In the genomic region with DNA sequence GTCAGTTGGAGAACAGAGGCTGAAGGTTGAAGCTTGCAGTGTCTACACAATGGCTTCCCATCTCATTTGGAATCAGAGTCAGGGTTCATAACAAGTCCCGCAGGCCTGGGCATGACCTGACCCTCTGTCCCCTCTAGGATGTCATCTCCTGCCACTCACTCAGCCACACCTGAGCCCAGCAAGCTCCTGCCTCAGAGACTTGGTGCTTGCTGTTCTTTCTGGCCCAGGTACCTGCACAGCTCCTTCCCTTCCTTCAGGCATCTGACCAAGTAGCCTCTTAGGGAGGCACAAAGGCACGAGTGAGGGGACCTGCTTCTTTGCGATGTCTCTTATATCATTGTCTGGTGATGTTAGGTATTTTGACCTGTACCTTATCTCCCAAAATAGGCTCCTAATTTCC, we compare ENCODE assay signal across 26 cellular contexts. TPM values are rescaled to one million over a fixed set of nuclear protein-coding genes. Genes with fewer than 3 reads are reported as not detected.
DNase-seq lines count a peak whose midpoint lies in the region; ATAC-seq, FAIRE-seq and TF ChIP-seq lines count a peak whose summit lies in the region.
"Had no signal": no experiment of that assay in that cellular context is flagged by ENCODE, and none has a peak within 500 bp of the region (broad histone marks: within the 10 kb centered on the region; RNA-seq: fewer than 3 reads in every experiment).

No MANE protein-coding gene starts in this region.

- H3K4me3 ChIP-seq in vagina, result no peak overlapping the region
- H3K4me3 ChIP-seq: GM12878, GM23338, MG63 had no signal

- H3K27ac Mint-ChIP-seq in activated CD8-positive, alpha-beta memory T cell treated with anti-CD3 and anti-CD28 coated beads, Interleukin-2, amount 10 ng/mL, durations not matched to agents 7 days and 5 days, result no peak overlapping the region
- H3K27ac Mint-ChIP-seq in T-helper 17 cell, result peak overlapping the region; percentile 74
- H3K27ac Mint-ChIP-seq: B cell, GM23338 had no signal

- TF ChIP-seq POLR2A in vagina (IDR thresholded peaks at IDR 0.05), result no peak

- no peak for ATAC-seq in activated CD8-positive, alpha-beta memory T cell treated with anti-CD3 and anti-CD28 coated beads, Interleukin-2, amount 10 ng/mL, durations not matched to agents 7 days and 5 days
- ATAC-seq in T-helper 17 cell (no peak), left lobe of liver (no peak)
- ATAC-seq: GM12878, GM23338 had no signal

- CTCF ChIA-PET in activated CD8-positive, alpha-beta memory T cell treated with anti-CD3 and anti-CD28 coated beads, Interleukin-2, amount 10 ng/mL, durations not matched to agents 7 days and 5 days (lab: Charles Lee), result interaction anchor here (0.6 kb wide), 1 partner anchor 39 kb away, joined by 3 read pairs; no protein-coding TSS in a partner anchor

- H3K4me1 ChIP-seq in vagina, result no peaks in the 10 kb centered on the region

- no peak for FAIRE-seq in HTR-8/SVneo (lab: Jason Lieb, UNC)
- FAIRE-seq: G401.6, GM12878, RCC 7860 had no signal

- intact Hi-C loops in vagina (cut with DNase I), result no loop called here

- H3K9me3 ChIP-seq in T-helper 17 cell (ENCODE audit: control insufficient read depth, low read length, poor library complexity, severe bottlenecking) (no peaks in the 10 kb centered on the region), vagina (no peaks in the 10 kb centered on the region)
- H3K9me3 ChIP-seq: MG63 had no signal

- H3K27ac ChIP-seq in vagina, result no peak overlapping the region
- H3K27ac ChIP-seq: 22Rv1, C4-2B had no signal

- peaks cover 29% of the 10 kb centered on the region for H3K36me3 Mint-ChIP-seq in activated CD8-positive, alpha-beta memory T cell treated with anti-CD3 and anti-CD28 coated beads, Interleukin-2, amount 10 ng/mL, durations not matched to agents 7 days and 5 days
- H3K36me3 Mint-ChIP-seq in T-helper 17 cell (ENCODE audit: low read depth), result peaks cover 16% of the 10 kb centered on the region

- TF ChIP-seq CTCF in vagina (IDR thresholded peaks at IDR 0.05), result no peak
- no peak for TF ChIP-seq CTCF in GM10266 (IDR thresholded peaks at IDR 0.05; ENCODE audit: control insufficient read depth, insufficient read depth, low read depth, missing control alignments)

- no peaks in the 10 kb centered on the region for H3K9me3 Mint-ChIP-seq in activated CD8-positive, alpha-beta memory T cell treated with anti-CD3 and anti-CD28 coated beads, Interleukin-2, amount 10 ng/mL, durations not matched to agents 7 days and 5 days (ENCODE audit: low read depth)
- H3K9me3 Mint-ChIP-seq: GM23338 had no signal

- peaks cover 0 to 21% of the 10 kb centered on the region in 2 donors for H3K36me3 ChIP-seq in vagina
- H3K36me3 ChIP-seq: MG63 had no signal

- no peaks in the 10 kb centered on the region for H3K27me3 ChIP-seq in vagina
- H3K27me3 ChIP-seq: MG63 had no signal

- no peaks in the 10 kb centered on the region for H3K27me3 Mint-ChIP-seq in activated CD8-positive, alpha-beta memory T cell treated with anti-CD3 and anti-CD28 coated beads, Interleukin-2, amount 10 ng/mL, durations not matched to agents 7 days and 5 days
- no peaks in the 10 kb centered on the region for H3K27me3 Mint-ChIP-seq in T-helper 17 cell
- H3K27me3 Mint-ChIP-seq: B cell had no signal

- peaks cover 1% of the 10 kb centered on the region for H3K4me1 Mint-ChIP-seq in activated CD8-positive, alpha-beta memory T cell treated with anti-CD3 and anti-CD28 coated beads, Interleukin-2, amount 10 ng/mL, durations not matched to agents 7 days and 5 days
- H3K4me1 Mint-ChIP-seq in T-helper 17 cell, result peaks cover 25% of the 10 kb centered on the region
- H3K4me1 Mint-ChIP-seq: GM23338, H9 had no signal

- peak; percentile 26 for DNase-seq in activated CD8-positive, alpha-beta memory T cell treated with anti-CD3 and anti-CD28 coated beads, Interleukin-2, amount 10 ng/mL, durations not matched to agents 7 days and 5 days
- DNase-seq in activated CD8-positive, alpha-beta memory T cell treated with anti-CD3 and anti-CD28 coated beads for 24 hours, result no peak
- no peak for DNase-seq in T-helper 17 cell
- peak; percentile 30 for DNase-seq in left lobe of liver (ENCODE audit: low spot score)
- DNase-seq in vagina (ENCODE audit: extremely low spot score in 2 of 2), result peak; percentile 64 to 65
- no peak for DNase-seq in GM10266 (ENCODE audit: extremely low spot score)
- no peak for DNase-seq in HTR-8/SVneo (ENCODE audit: insufficient read length, low spot score)
- DNase-seq: COR-L47, DMS53, H9, IMR-90, KG1, MG63, NCI-H1105 treated with DMSO at 0.1 percent for 48 hours, NCI-H146, NCI-H1930, NCI-H446, NCI-H524 treated with DMSO at 0.1 percent for 48 hours, NCI-H774 had no signal

- no peak overlapping the region for H3K4me3 Mint-ChIP-seq in activated CD8-positive, alpha-beta memory T cell treated with anti-CD3 and anti-CD28 coated beads, Interleukin-2, amount 10 ng/mL, durations not matched to agents 7 days and 5 days
- H3K4me3 Mint-ChIP-seq in T-helper 17 cell, result no peak overlapping the region
- H3K4me3 Mint-ChIP-seq: B cell, GM23338, H9 had no signal

RNA-seq across cellular contexts. Expression of a gene that starts 9.0 kb away (rescaled TPM):
- 1 to 10 TPM; 4.8 to 8.1 TPM for total RNA-seq in activated CD8-positive, alpha-beta memory T cell treated with anti-CD3 and anti-CD28 coated beads, Interleukin-2, amount 10 ng/mL, durations not matched to agents 7 days and 5 days
- 10 to 100 TPM in 1 of 2 donors, 1 to 10 TPM in 1; 7.4 to 12.9 TPM for total RNA-seq in T-helper 17 cell
- total RNA-seq in left lobe of liver, result 3.2 TPM
- total RNA-seq in vagina, result 5.4 TPM

RNA-seq across cellular contexts. Expression of a gene that starts 9.1 kb away (rescaled TPM):
- total RNA-seq in activated CD8-positive, alpha-beta memory T cell treated with anti-CD3 and anti-CD28 coated beads, Interleukin-2, amount 10 ng/mL, durations not matched to agents 7 days and 5 days, result 10 to 100 TPM; 47.0 to 49.9 TPM
- total RNA-seq in T-helper 17 cell (10 to 100 TPM; 14.6 to 18.2 TPM), left lobe of liver (3.0 TPM), vagina (6.4 TPM)

RNA-seq across cellular contexts. Expression of a gene that starts 51.0 kb away (rescaled TPM):
- 10 to 100 TPM; 12.4 to 14.1 TPM for total RNA-seq in activated CD8-positive, alpha-beta memory T cell treated with anti-CD3 and anti-CD28 coated beads, Interleukin-2, amount 10 ng/mL, durations not matched to agents 7 days and 5 days
- total RNA-seq in T-helper 17 cell, result 10 to 100 TPM in 1 of 2 donors, 1 to 10 TPM in 1; 9.0 to 10.5 TPM
- total RNA-seq in left lobe of liver, result 4.7 TPM
- 15.2 TPM for total RNA-seq in vagina

Comparison
In these comparisons a context has a peak if more than half of its experiments do, and no peak if none do; other contexts are left out.
1. DNase-seq: peak in activated CD8-positive, alpha-beta memory T cell treated with anti-CD3 and anti-CD28 coated beads, Interleukin-2, amount 10 ng/mL, durations not matched to agents 7 days and 5 days (single experiment), left lobe of liver (single experiment) and vagina (2 of 2); none in activated CD8-positive, alpha-beta memory T cell treated with anti-CD3 and anti-CD28 coated beads for 24 hours (single experiment), T-helper 17 cell (0 of 3), GM10266 (single experiment) and HTR-8/SVneo (single experiment).